Comparison of ENCODE assay signal across 1 cellular context in the genomic region with DNA sequence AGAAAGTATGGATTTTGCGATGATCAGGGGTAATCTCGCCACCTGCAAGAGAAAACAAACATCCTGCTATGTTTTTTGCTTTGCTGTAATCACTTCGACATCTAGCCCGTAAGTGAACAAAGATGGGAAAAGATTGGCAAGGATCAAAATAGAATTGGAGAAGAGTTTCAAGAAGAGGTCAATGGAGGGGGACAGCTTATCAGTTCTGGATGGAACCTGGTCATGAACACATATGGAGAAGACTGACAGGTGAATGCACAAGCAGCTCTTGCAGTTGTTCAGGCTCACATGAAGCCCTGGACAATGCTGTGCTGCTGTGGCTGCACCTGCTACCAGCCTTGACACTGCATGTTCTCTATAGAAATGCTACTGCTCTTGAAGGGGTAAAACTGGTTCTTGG.
A peak's percentile ranks its signal among the peaks of the same experiment; 100 is the strongest.
TF ChIP-seq lines count a peak whose summit lies in the region.

No MANE protein-coding gene starts in this region.

TF ChIP-seq in K562, 482 proteins besides CTCF, POLR2A, EP300 and RAD21 (continued from another document):
- peak in 1 of 3 experiments; percentile 71; a peak in 2 of 6 replicates for TF ChIP-seq ZBTB11 (CRISPR knock-in tag; IDR thresholded peaks at IDR 0.05)
- TF ChIP-seq, protein P1, sequence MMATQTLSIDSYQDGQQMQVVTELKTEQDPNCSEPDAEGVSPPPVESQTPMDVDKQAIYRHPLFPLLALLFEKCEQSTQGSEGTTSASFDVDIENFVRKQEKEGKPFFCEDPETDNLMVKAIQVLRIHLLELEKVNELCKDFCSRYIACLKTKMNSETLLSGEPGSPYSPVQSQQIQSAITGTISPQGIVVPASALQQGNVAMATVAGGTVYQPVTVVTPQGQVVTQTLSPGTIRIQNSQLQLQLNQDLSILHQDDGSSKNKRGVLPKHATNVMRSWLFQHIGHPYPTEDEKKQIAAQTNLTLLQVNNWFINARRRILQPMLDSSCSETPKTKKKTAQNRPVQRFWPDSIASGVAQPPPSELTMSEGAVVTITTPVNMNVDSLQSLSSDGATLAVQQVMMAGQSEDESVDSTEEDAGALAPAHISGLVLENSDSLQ (IDR thresholded peaks at IDR 0.05) = peak; percentile 31
- peak; percentile 67 for TF ChIP-seq EWSR1 (IDR thresholded peaks at IDR 0.05; ENCODE audit: borderline replicate concordance, low read depth, partially characterized antibody)
- TF ChIP-seq IRF9 (tag; IDR thresholded peaks at IDR 0.05) = no peak
